8 cellular contexts compared by ENCODE assay signal in the genomic region with DNA sequence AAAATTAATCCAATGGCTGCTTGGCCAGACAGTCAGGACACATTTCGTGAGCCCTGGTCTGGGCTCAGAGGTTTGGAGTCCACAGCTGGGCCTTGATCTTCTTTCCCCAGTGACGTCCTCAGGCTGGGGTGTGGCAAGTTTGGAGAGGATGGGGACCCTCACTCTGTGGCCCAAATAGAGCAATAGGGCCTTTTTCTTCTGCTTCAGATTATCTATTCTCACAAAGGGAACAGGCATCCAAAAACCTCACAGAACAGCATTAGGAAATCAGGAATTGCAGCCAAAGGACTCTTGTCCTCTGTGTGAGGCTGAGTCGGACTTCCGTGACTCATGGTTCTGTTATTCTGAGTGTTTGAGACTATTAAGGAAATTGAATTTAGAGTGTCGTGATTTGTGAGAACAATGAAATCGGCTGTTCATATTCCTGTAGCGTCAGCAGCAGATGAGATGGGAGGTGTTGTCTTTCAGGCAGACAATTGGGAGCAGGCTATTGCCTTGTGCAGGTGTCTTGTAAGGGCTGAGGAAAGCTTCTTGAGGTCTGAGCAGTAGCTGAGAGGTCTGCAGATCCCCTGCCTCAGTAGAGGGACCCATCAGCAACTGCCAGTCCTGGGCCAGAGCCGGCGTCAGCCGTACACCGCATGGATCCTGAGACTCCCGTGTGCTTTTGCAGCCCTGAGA.
DNase-seq lines count a peak whose midpoint lies in the region; ATAC-seq and TF ChIP-seq lines count a peak whose summit lies in the region.

No MANE protein-coding gene starts in this region.

- peaks cover 97% of the 10 kb centered on the region for H3K4me1 Mint-ChIP-seq in osteocyte (ENCODE audit: unreplicated experiment)
- peaks cover 8% of the 10 kb centered on the region for H3K4me1 Mint-ChIP-seq in activated T-cell treated with anti-CD3 and anti-CD28 coated beads, Interleukin-2, amount 50 U/mL, for 72 hours (ENCODE audit: low read depth)

- DNase-seq in AG20443 (ENCODE audit: low spot score) (peak; percentile 83), RWPE2 (ENCODE audit: low spot score) (no peak), fibroblast of peridontal ligament (ENCODE audit: extremely low read depth) (peak; percentile 93), osteocyte (ENCODE audit: extremely low spot score, unreplicated experiment) (peak; percentile 53), DMS153 treated with DMSO at 0.1 percent for 48 hours (lab: John Stamatoyannopoulos, UW; ENCODE audit: unreplicated experiment) (no peak)
- no peak for DNase-seq in activated CD4-positive, alpha-beta T cell treated with anti-CD3 and anti-CD28 coated beads, Interleukin-2, amount 50 U/mL, for 1 hour
- DNase-seq in activated T-cell treated with anti-CD3 and anti-CD28 coated beads, Interleukin-2, amount 50 U/mL, for 72 hours: no peak

- H3K36me3 ChIP-seq in RWPE2 (ENCODE audit: low read depth): no peaks in the 10 kb centered on the region

- ATAC-seq in RWPE2 (ENCODE audit: low read depth): peak; percentile 63
- no peak for ATAC-seq in activated T-cell treated with anti-CD3 and anti-CD28 coated beads, Interleukin-2, amount 50 U/mL, for 72 hours (replicated peaks in 1 of 2)
- no peak for ATAC-seq in HG02798 (IDR thresholded peaks at IDR 0.05; ENCODE audit: poor library complexity, unreplicated experiment)

- H3K4me3 ChIP-seq in RWPE2 (ENCODE audit: severe bottlenecking): no peak overlapping the region

- no peaks in the 10 kb centered on the region for H3K36me3 Mint-ChIP-seq in osteocyte (ENCODE audit: unreplicated experiment)
- no peaks in the 10 kb centered on the region for H3K36me3 Mint-ChIP-seq in activated T-cell treated with anti-CD3 and anti-CD28 coated beads, Interleukin-2, amount 50 U/mL, for 72 hours (ENCODE audit: insufficient read depth in 2 of 2)

- peaks cover 57% of the 10 kb centered on the region for H3K4me1 ChIP-seq in RWPE2 (ENCODE audit: insufficient read depth, poor library complexity, severe bottlenecking)

- TF ChIP-seq CTCF in RWPE2 (IDR thresholded peaks at IDR 0.05; ENCODE audit: poor library complexity, severe bottlenecking) (no peak), osteocyte (IDR thresholded peaks at IDR 0.05) (no peak)

- peak overlapping the region; percentile 85 for H3K27ac ChIP-seq in RWPE2 (ENCODE audit: poor library complexity, severe bottlenecking)

- no peaks in the 10 kb centered on the region for H3K9me3 ChIP-seq in RWPE2 (ENCODE audit: severe bottlenecking)

- H3K9me3 Mint-ChIP-seq in osteocyte (ENCODE audit: unreplicated experiment): no peaks in the 10 kb centered on the region
- H3K9me3 Mint-ChIP-seq in activated T-cell treated with anti-CD3 and anti-CD28 coated beads, Interleukin-2, amount 50 U/mL, for 72 hours: no peaks in the 10 kb centered on the region

- no peaks in the 10 kb centered on the region for H3K27me3 ChIP-seq in RWPE2 (ENCODE audit: insufficient read depth, poor library complexity, severe bottlenecking)

- no peak overlapping the region for H3K4me3 Mint-ChIP-seq in osteocyte (ENCODE audit: unreplicated experiment)
- no peak overlapping the region for H3K4me3 Mint-ChIP-seq in activated T-cell treated with anti-CD3 and anti-CD28 coated beads, Interleukin-2, amount 50 U/mL, for 72 hours

- peak overlapping the region; percentile 88 for H3K27ac Mint-ChIP-seq in osteocyte (ENCODE audit: unreplicated experiment)
- H3K27ac Mint-ChIP-seq in activated T-cell treated with anti-CD3 and anti-CD28 coated beads, Interleukin-2, amount 50 U/mL, for 72 hours: no peak overlapping the region

- no peaks in the 10 kb centered on the region for H3K27me3 Mint-ChIP-seq in osteocyte (ENCODE audit: unreplicated experiment)
- no peaks in the 10 kb centered on the region for H3K27me3 Mint-ChIP-seq in activated T-cell treated with anti-CD3 and anti-CD28 coated beads, Interleukin-2, amount 50 U/mL, for 72 hours (ENCODE audit: low read depth)

Comparison
In these comparisons a context has a peak if more than half of its experiments do, and no peak if none do; other contexts are left out.
1. DNase-seq: peak in AG20443 (single experiment), fibroblast of peridontal ligament (single experiment) and osteocyte (single experiment); none in RWPE2 (single experiment), activated CD4-positive, alpha-beta T cell treated with anti-CD3 and anti-CD28 coated beads, Interleukin-2, amount 50 U/mL, for 1 hour (single experiment), DMS153 treated with DMSO at 0.1 percent for 48 hours (single experiment) and activated T-cell treated with anti-CD3 and anti-CD28 coated beads, Interleukin-2, amount 50 U/mL, for 72 hours (0 of 2).